In genomic region chr15:81189583-81190283, GRCh38 we compare ENCODE assay signal across 16 cellular contexts. TPM values are rescaled to one million over a fixed set of nuclear protein-coding genes. Genes with fewer than 3 reads are reported as not detected.
DNase-seq lines count a peak whose midpoint lies in the region; ATAC-seq and TF ChIP-seq lines count a peak whose summit lies in the region.
"Had no signal": no experiment of that assay in that cellular context is flagged by ENCODE, and none has a peak within 500 bp of the region (broad histone marks: within the 10 kb centered on the region; RNA-seq: fewer than 3 reads in every experiment).

No MANE protein-coding gene starts in this region.

- no peaks in the 10 kb centered on the region for H3K9me3 Mint-ChIP-seq in stimulated activated naive B cell treated with anti-CD40 and anti-IgM and Interleukin-4, amounts not matched to agents 10 μg/mL and 1 μg/mL and 100 μg/mL, for 72 hours
- H3K9me3 Mint-ChIP-seq: neural crest cell had no signal

- no peak overlapping the region for H3K4me3 ChIP-seq in cardiac fibroblast (replicated peaks in 1 of 2; ENCODE audit: low read depth in 2 of 2, low read length in 2 of 2)
- no peak overlapping the region for H3K4me3 ChIP-seq in kidney epithelial cell (ENCODE audit: low read depth, low read length)
- H3K4me3 ChIP-seq in thymus (ENCODE audit: low read length) = no peak overlapping the region

- H3K36me3 ChIP-seq in kidney epithelial cell (ENCODE audit: control insufficient read depth, insufficient read depth, low read length) (no peaks in the 10 kb centered on the region), thymus (ENCODE audit: control insufficient read depth, insufficient read depth) (no peaks in the 10 kb centered on the region)

- TF ChIP-seq CTCF in cardiac fibroblast (IDR thresholded peaks at IDR 0.05; ENCODE audit: low read depth, low read length) (no peak), kidney epithelial cell (IDR thresholded peaks at IDR 0.05; ENCODE audit: insufficient read depth, low read length, poor library complexity, severe bottlenecking) (no peak)

- no peaks in the 10 kb centered on the region for H3K4me1 ChIP-seq in thymus (ENCODE audit: control insufficient read depth, insufficient read depth, low read length)

- WGBS in thymus = 88% methylated on average over 11 of the region's 11 CpGs

- no peaks in the 10 kb centered on the region for H3K9me3 ChIP-seq in thymus (ENCODE audit: control insufficient read depth)

- peak overlapping the region; percentile 64 for H3K27ac ChIP-seq in thymus (ENCODE audit: low read depth)

- no peak overlapping the region for H3K4me3 Mint-ChIP-seq in stimulated activated naive B cell treated with anti-CD40 and anti-IgM and Interleukin-4, amounts not matched to agents 10 μg/mL and 1 μg/mL and 100 μg/mL, for 72 hours
- H3K4me3 Mint-ChIP-seq: neural crest cell had no signal

- peaks cover 17 to 18% of the 10 kb centered on the region in 2 donors for H3K27me3 Mint-ChIP-seq in stimulated activated naive B cell treated with anti-CD40 and anti-IgM and Interleukin-4, amounts not matched to agents 10 μg/mL and 1 μg/mL and 100 μg/mL, for 72 hours

- DNase-seq in H4 (ENCODE audit: low spot score) (peak; percentile 71), cardiac fibroblast (ENCODE audit: low read depth in 2 of 2) (peak; percentile 97 to 98), kidney epithelial cell (ENCODE audit: low read depth) (peak; percentile 1), NCI-H2107 (lab: John Stamatoyannopoulos, UW) (no peak), NCI-H1436 (lab: John Stamatoyannopoulos, UW) (no peak)
- no peak for DNase-seq in stimulated activated naive B cell treated with anti-CD40 and anti-IgM and Interleukin-4, amounts not matched to agents 10 μg/mL and 1 μg/mL and 100 μg/mL, for 72 hours
- DNase-seq: activated CD4-positive, alpha-beta T cell treated with anti-CD3 and anti-CD28 coated beads, Interleukin-2, amount 50 U/mL, for 4 hours; amygdala; DMS153; H7; hippocampal formation; NCI-H187 treated with DMSO at 0.1 percent for 48 hours; SIG-M5 had no signal

- H3K27me3 ChIP-seq in kidney epithelial cell (ENCODE audit: control insufficient read depth, insufficient read depth, low read length) = no peaks in the 10 kb centered on the region
- no peaks in the 10 kb centered on the region for H3K27me3 ChIP-seq in thymus (ENCODE audit: control insufficient read depth, insufficient read depth)

- ATAC-seq in stimulated activated naive B cell treated with anti-CD40 and anti-IgM and Interleukin-4, amounts not matched to agents 10 μg/mL and 1 μg/mL and 100 μg/mL, for 72 hours (replicated peaks) = no peak
- ATAC-seq in GM18873 (IDR thresholded peaks at IDR 0.05; ENCODE audit: low FRiP score, unreplicated experiment) = no peak

- no peak overlapping the region for H3K27ac Mint-ChIP-seq in stimulated activated naive B cell treated with anti-CD40 and anti-IgM and Interleukin-4, amounts not matched to agents 10 μg/mL and 1 μg/mL and 100 μg/mL, for 72 hours

- no peaks in the 10 kb centered on the region for H3K36me3 Mint-ChIP-seq in stimulated activated naive B cell treated with anti-CD40 and anti-IgM and Interleukin-4, amounts not matched to agents 10 μg/mL and 1 μg/mL and 100 μg/mL, for 72 hours

- H3K4me1 Mint-ChIP-seq in stimulated activated naive B cell treated with anti-CD40 and anti-IgM and Interleukin-4, amounts not matched to agents 10 μg/mL and 1 μg/mL and 100 μg/mL, for 72 hours = no peaks in the 10 kb centered on the region

RNA-seq across cellular contexts. Expression of gene IL16, which starts 6.9 kb away (rescaled TPM):
- 0.06 and 0.17 TPM in 2 replicates for total RNA-seq in H4 (2014; rRNA removed; shearing (Covaris generic))
- total RNA-seq in kidney epithelial cell = not detected in 2 replicates
- polyA plus RNA-seq in thymus = 64.1 TPM
- total RNA-seq: H7 had no signal

RNA-seq across cellular contexts. Expression of gene CFAP161, which starts 55.7 kb away (rescaled TPM):
- 0.25 and 1.7 TPM in 2 replicates for total RNA-seq in H4 (2014; rRNA removed; shearing (Covaris generic))
- total RNA-seq in kidney epithelial cell = not detected in 2 replicates
- polyA plus RNA-seq in thymus = 0.37 TPM
- total RNA-seq: neural crest cell had no signal

Comparison
In these comparisons a context has a peak if more than half of its experiments do, and no peak if none do; other contexts are left out.
1. DNase-seq: peak in H4 (single experiment), cardiac fibroblast (2 of 2) and kidney epithelial cell (single experiment); none in stimulated activated naive B cell treated with anti-CD40 and anti-IgM and Interleukin-4, amounts not matched to agents 10 μg/mL and 1 μg/mL and 100 μg/mL, for 72 hours (single experiment), NCI-H2107 (single experiment) and NCI-H1436 (single experiment).